In the genomic region with DNA sequence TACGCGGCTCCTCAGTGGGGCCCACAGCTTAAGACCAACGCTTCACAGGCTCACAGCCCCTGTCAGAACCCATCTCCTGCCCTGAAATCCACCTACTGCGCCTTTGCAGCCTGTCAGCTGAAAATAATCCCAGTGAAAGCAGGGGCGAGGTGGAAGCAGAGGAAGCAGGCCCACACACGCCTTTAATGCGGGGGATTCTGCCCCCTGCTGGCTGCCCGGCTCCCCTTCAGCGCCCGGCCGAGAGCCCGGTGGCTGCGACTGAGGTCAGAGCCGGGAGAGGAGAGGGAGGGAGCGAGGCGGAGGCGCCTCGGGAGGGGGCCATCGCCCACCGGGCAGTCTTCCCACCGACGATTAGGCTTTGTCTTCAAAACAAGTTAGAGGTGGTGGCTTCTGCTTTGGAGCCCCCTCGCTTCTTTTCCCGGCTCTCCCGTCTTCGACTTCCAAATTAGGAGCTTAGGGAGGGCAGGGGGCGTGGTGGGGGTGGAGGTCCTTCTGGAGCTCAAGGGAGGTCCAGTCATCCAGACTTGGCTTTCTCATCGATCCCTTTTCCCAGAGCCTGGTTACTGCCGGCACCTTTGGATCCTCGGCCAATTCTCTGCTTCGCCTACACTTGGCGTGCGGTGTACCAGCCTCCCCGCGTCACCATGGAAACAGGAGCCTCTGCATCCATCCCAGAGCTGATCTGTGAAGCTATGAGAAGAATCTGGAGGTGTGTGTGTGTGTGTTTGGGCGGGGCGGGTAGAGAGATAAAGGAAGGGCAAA, we compare ENCODE assay signal across 8 cellular contexts. TPM values are rescaled to one million over a fixed set of nuclear protein-coding genes. Genes with fewer than 3 reads are reported as not detected.
DNase-seq lines count a peak whose midpoint lies in the region; ATAC-seq and TF ChIP-seq lines count a peak whose summit lies in the region.

No MANE protein-coding gene starts in this region.

- peak overlapping the region in 1 of 3 donors; percentile 24 for H3K4me3 ChIP-seq in right lobe of liver

- H3K36me3 ChIP-seq in right lobe of liver = no peaks in the 10 kb centered on the region

- peaks cover 0 to 11% (median 2%) of the 10 kb centered on the region in 4 donors for H3K4me1 ChIP-seq in right lobe of liver

- intact Hi-C loops in right lobe of liver (cut with DNase I) = loop anchor here in 1 of 2 donors (5.0 kb wide), 1 partner anchor 34 kb away; no protein-coding TSS in a partner anchor

- WGBS in right lobe of liver (ENCODE audit: insufficient coverage, low coverage, low lambda C conversion rate, missing lambda C conversion rate) = under 1% methylated on average over 21 of the region's 37 CpGs

- TF ChIP-seq POLR2A in right lobe of liver (IDR thresholded peaks at IDR 0.05) = no peak

- H3K9me3 ChIP-seq in right lobe of liver = no peaks in the 10 kb centered on the region

- peak; percentile 83 for DNase-seq in Daoy (ENCODE audit: low read depth)
- peak; percentile 13 to 84 for DNase-seq in NCI-H526 (lab: John Stamatoyannopoulos, UW)
- DNase-seq in activated CD4-positive, alpha-beta T cell treated with anti-CD3 and anti-CD28 coated beads, Interleukin-2, amount 50 U/mL, for 24 hours (ENCODE audit: low read depth in 1 of 2, low spot score in 1 of 2) = peak; percentile 50 to 54
- DNase-seq in dedifferentiated amniotic fluid mesenchymal stem cell (ENCODE audit: extremely low spot score) = peak; percentile 67
- DNase-seq in right lobe of liver = peak; percentile 82 to 85 (median 83)
- peak; percentile 74 to 78 for DNase-seq in stimulated activated CD4-positive, alpha-beta T cell treated with anti-CD3 and anti-CD28 coated beads, Interleukin-2, amount 100 ng/mL, for 48 hours

- ATAC-seq in HG03139 (IDR thresholded peaks at IDR 0.05; ENCODE audit: unreplicated experiment) (peak; percentile 61), right lobe of liver (peak; percentile 98 to 99 (median 99)), HG03439 (IDR thresholded peaks at IDR 0.05; ENCODE audit: unreplicated experiment) (no peak)

- TF ChIP-seq CTCF in right lobe of liver (IDR thresholded peaks at IDR 0.05) = peak; percentile 96 to 99 (median 96)

- H3K27me3 ChIP-seq in right lobe of liver = no peaks in the 10 kb centered on the region

- H3K27ac ChIP-seq in right lobe of liver = no peak overlapping the region

RNA-seq across cellular contexts. Expression of a gene that starts 25.2 kb away (rescaled TPM):
- 0.51 and 4.7 TPM in 2 replicates for total RNA-seq in Daoy (2014; rRNA removed; shearing (Covaris generic))
- 10 to 100 TPM in 5 of 6 experiments, 1 to 10 TPM in 1; 6.4 to 72.8 (median 17.2) TPM for total RNA-seq in right lobe of liver

RNA-seq across cellular contexts. Expression of a gene that starts 34.5 kb away (rescaled TPM):
- total RNA-seq in Daoy (2014; rRNA removed; shearing (Covaris generic)) = 7.0 and 28.0 TPM in 2 replicates
- total RNA-seq in right lobe of liver = 10 to 100 TPM; 34.9 to 59.5 (median 52.5) TPM

RNA-seq across cellular contexts. Expression of a gene that starts 38.9 kb away (rescaled TPM):
- total RNA-seq in Daoy (2014; rRNA removed; shearing (Covaris generic)) = 132 and 146 TPM in 2 replicates
- total RNA-seq in right lobe of liver = 10 to 100 TPM; 24.4 to 39.6 (median 31.8) TPM
